1 cellular context compared by ENCODE assay signal in genomic region chr6:137277971-137278602, GRCh38.
TF ChIP-seq lines count a peak whose summit lies in the region.

No MANE protein-coding gene starts in this region.

TF ChIP-seq in HEK293, 187 proteins besides CTCF, POLR2A, EP300 and RAD21 (continued from another document):
- TF ChIP-seq, protein P1, sequence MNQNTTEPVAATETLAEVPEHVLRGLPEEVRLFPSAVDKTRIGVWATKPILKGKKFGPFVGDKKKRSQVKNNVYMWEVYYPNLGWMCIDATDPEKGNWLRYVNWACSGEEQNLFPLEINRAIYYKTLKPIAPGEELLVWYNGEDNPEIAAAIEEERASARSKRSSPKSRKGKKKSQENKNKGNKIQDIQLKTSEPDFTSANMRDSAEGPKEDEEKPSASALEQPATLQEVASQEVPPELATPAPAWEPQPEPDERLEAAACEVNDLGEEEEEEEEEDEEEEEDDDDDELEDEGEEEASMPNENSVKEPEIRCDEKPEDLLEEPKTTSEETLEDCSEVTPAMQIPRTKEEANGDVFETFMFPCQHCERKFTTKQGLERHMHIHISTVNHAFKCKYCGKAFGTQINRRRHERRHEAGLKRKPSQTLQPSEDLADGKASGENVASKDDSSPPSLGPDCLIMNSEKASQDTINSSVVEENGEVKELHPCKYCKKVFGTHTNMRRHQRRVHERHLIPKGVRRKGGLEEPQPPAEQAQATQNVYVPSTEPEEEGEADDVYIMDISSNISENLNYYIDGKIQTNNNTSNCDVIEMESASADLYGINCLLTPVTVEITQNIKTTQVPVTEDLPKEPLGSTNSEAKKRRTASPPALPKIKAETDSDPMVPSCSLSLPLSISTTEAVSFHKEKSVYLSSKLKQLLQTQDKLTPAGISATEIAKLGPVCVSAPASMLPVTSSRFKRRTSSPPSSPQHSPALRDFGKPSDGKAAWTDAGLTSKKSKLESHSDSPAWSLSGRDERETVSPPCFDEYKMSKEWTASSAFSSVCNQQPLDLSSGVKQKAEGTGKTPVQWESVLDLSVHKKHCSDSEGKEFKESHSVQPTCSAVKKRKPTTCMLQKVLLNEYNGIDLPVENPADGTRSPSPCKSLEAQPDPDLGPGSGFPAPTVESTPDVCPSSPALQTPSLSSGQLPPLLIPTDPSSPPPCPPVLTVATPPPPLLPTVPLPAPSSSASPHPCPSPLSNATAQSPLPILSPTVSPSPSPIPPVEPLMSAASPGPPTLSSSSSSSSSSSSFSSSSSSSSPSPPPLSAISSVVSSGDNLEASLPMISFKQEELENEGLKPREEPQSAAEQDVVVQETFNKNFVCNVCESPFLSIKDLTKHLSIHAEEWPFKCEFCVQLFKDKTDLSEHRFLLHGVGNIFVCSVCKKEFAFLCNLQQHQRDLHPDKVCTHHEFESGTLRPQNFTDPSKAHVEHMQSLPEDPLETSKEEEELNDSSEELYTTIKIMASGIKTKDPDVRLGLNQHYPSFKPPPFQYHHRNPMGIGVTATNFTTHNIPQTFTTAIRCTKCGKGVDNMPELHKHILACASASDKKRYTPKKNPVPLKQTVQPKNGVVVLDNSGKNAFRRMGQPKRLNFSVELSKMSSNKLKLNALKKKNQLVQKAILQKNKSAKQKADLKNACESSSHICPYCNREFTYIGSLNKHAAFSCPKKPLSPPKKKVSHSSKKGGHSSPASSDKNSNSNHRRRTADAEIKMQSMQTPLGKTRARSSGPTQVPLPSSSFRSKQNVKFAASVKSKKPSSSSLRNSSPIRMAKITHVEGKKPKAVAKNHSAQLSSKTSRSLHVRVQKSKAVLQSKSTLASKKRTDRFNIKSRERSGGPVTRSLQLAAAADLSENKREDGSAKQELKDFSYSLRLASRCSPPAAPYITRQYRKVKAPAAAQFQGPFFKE (tag by site-specific recombination; IDR thresholded peaks at IDR 0.05; ENCODE audit: borderline replicate concordance) = no peak
- TF ChIP-seq ZNF488 (tag by site-specific recombination; IDR thresholded peaks at IDR 0.05) = no peak
